ENCODE assay signal across 24 cellular contexts in the genomic region with DNA sequence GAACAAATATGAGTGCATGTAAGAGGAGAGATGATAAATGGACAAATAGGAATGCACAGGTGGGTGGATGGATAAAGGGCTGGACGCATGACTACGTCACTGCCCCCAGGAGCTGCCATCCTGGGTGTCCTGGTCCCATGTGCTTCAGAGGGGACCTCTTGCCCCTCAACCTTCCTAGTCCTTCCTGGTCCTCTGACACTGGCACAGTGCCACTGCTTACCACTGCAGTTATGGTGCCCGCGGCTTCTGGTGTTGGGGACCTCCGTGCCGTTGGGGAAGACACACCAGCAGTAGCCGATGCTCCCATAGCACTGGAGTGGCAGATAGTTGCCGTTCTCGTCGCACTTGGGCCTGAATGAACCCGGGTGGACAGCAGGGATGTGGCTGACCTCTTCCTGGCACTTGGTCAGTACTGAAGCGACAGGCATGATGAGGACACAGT. TPM values are rescaled to one million over a fixed set of nuclear protein-coding genes. Genes with fewer than 3 reads are reported as not detected.
A peak's percentile ranks its signal among the peaks of the same experiment; 100 is the strongest.
DNase-seq lines count a peak whose midpoint lies in the region; ATAC-seq and TF ChIP-seq lines count a peak whose summit lies in the region.
"Had no signal": no experiment of that assay in that cellular context is flagged by ENCODE, and none has a peak within 500 bp of the region (broad histone marks: within the 10 kb centered on the region; RNA-seq: fewer than 3 reads in every experiment).

No MANE protein-coding gene starts in this region.

- POLR2A ChIA-PET in activated CD4-positive, alpha-beta T cell treated with anti-CD3 and anti-CD28 coated beads, Interleukin-2, amount 10 ng/mL, durations not matched to agents 7 days and 5 days (lab: Charles Lee) = no interaction called here

- H3K4me3 Mint-ChIP-seq in CD14-positive monocyte (no peak overlapping the region), T-helper 17 cell (no peak overlapping the region)
- H3K4me3 Mint-ChIP-seq in activated CD4-positive, alpha-beta T cell treated with anti-CD3 and anti-CD28 coated beads, Interleukin-2, amount 10 ng/mL, durations not matched to agents 7 days and 5 days = no peak overlapping the region
- H3K4me3 Mint-ChIP-seq: activated CD8-positive, alpha-beta T cell treated with anti-CD3 and anti-CD28 coated beads for 36 hours; mesothelial cell of epicardium; stimulated activated effector memory CD8-positive, alpha-beta T cell treated with anti-CD3 and anti-CD28 coated beads, Interleukin-12 subunit alpha, Interleukin-12 subunit beta, amount 100 ng/mL, for 72 hours; WTC11 had no signal

- H3K9me3 ChIP-seq in T-helper 17 cell (ENCODE audit: control insufficient read depth, low read length, poor library complexity, severe bottlenecking) (no peaks in the 10 kb centered on the region), lower lobe of right lung (no peaks in the 10 kb centered on the region)
- H3K9me3 ChIP-seq: body of pancreas, sigmoid colon, SK-N-SH, thyroid gland had no signal

- no peak overlapping the region for H3K27ac ChIP-seq in lower lobe of right lung
- H3K27ac ChIP-seq: body of pancreas, KMS-11, sigmoid colon, thyroid gland had no signal

- no peaks in the 10 kb centered on the region for H3K27me3 ChIP-seq in lower lobe of right lung (ENCODE audit: low read depth)
- H3K27me3 ChIP-seq: body of pancreas, sigmoid colon, thyroid gland had no signal

- H3K4me3 ChIP-seq in GM12865 (ENCODE audit: low read depth, low read length) (no peak overlapping the region), lower lobe of right lung (no peak overlapping the region)
- H3K4me3 ChIP-seq: body of pancreas, sigmoid colon, thyroid gland had no signal

- TF ChIP-seq CTCF in CD14-positive monocyte (IDR thresholded peaks at IDR 0.05) (no peak), GM12865 (IDR thresholded peaks at IDR 0.05; ENCODE audit: insufficient read depth, low read depth, low read length, missing control alignments) (no peak), lower lobe of right lung (IDR thresholded peaks at IDR 0.05) (no peak)

- H3K27ac Mint-ChIP-seq in CD14-positive monocyte (peak overlapping the region; percentile 26 to 90 (median 80)), T-helper 17 cell (peak overlapping the region; percentile 90)
- H3K27ac Mint-ChIP-seq in activated CD4-positive, alpha-beta T cell treated with anti-CD3 and anti-CD28 coated beads, Interleukin-2, amount 10 ng/mL, durations not matched to agents 7 days and 5 days = no peak overlapping the region
- H3K27ac Mint-ChIP-seq: mesothelial cell of epicardium; stimulated activated effector memory CD8-positive, alpha-beta T cell treated with anti-CD3 and anti-CD28 coated beads, Interleukin-12 subunit alpha, Interleukin-12 subunit beta, amount 100 ng/mL, for 72 hours; WTC11 had no signal

- DNase-seq in CD14-positive monocyte (ENCODE audit: low spot score) = no peak
- DNase-seq in GM12865 (ENCODE audit: low read depth) = peak; percentile 30
- no peak for DNase-seq in T-helper 17 cell
- DNase-seq in lower lobe of right lung = peak; percentile 44
- DNase-seq in activated CD4-positive, alpha-beta T cell treated with anti-CD3 and anti-CD28 coated beads, Interleukin-2, amount 10 ng/mL, durations not matched to agents 7 days and 5 days = no peak
- no peak for DNase-seq in NAMALWA (ENCODE audit: low spot score)
- DNase-seq in effector CD4-positive, alpha-beta T cell = no peak
- DNase-seq: activated CD8-positive, alpha-beta T cell treated with anti-CD3 and anti-CD28 coated beads for 36 hours; activated naive CD4-positive, alpha-beta T cell treated with anti-CD3 and anti-CD28 coated beads, Interleukin-2, amount 50 U/mL, for 16 hours; activated T-cell treated with anti-CD3 and anti-CD28 coated beads, Interleukin-2, amount 50 U/mL, for 48 hours; body of pancreas; head of caudate nucleus; NCI-H1048; NCI-H2029 treated with DMSO at 0.1 percent for 48 hours; NCI-H345; sigmoid colon; SK-N-SH; T-helper 9 cell; thyroid gland had no signal

- peaks cover 21% of the 10 kb centered on the region for H3K4me1 Mint-ChIP-seq in CD14-positive monocyte
- peaks cover 20% of the 10 kb centered on the region for H3K4me1 Mint-ChIP-seq in T-helper 17 cell
- H3K4me1 Mint-ChIP-seq in activated CD4-positive, alpha-beta T cell treated with anti-CD3 and anti-CD28 coated beads, Interleukin-2, amount 10 ng/mL, durations not matched to agents 7 days and 5 days = peaks cover 2% of the 10 kb centered on the region
- H3K4me1 Mint-ChIP-seq: mesothelial cell of epicardium had no signal

- ATAC-seq in T-helper 17 cell = no peak
- no peak for ATAC-seq in lower lobe of right lung
- ATAC-seq: activated CD8-positive, alpha-beta T cell treated with anti-CD3 and anti-CD28 coated beads for 36 hours; body of pancreas; stimulated activated effector memory CD8-positive, alpha-beta T cell treated with anti-CD3 and anti-CD28 coated beads, Interleukin-12 subunit alpha, Interleukin-12 subunit beta, amount 100 ng/mL, for 72 hours; WTC11 had no signal

- H3K36me3 ChIP-seq in lower lobe of right lung = peaks cover 100% of the 10 kb centered on the region

- H3K9me3 Mint-ChIP-seq in CD14-positive monocyte = no peaks in the 10 kb centered on the region
- H3K9me3 Mint-ChIP-seq in activated CD4-positive, alpha-beta T cell treated with anti-CD3 and anti-CD28 coated beads, Interleukin-2, amount 10 ng/mL, durations not matched to agents 7 days and 5 days = no peaks in the 10 kb centered on the region
- H3K9me3 Mint-ChIP-seq: activated CD8-positive, alpha-beta T cell treated with anti-CD3 and anti-CD28 coated beads for 36 hours; mesothelial cell of epicardium; stimulated activated effector memory CD8-positive, alpha-beta T cell treated with anti-CD3 and anti-CD28 coated beads, Interleukin-12 subunit alpha, Interleukin-12 subunit beta, amount 100 ng/mL, for 72 hours; WTC11 had no signal

- intact Hi-C loops in CD14-positive monocyte (cut with micrococcal nuclease) (loop anchor here in 1 of 2 donors (5.0 kb wide), 1 partner anchor 39 kb away; no protein-coding TSS in a partner anchor), lower lobe of right lung (cut with DNase I) (no loop called here)

- CTCF ChIA-PET in activated CD4-positive, alpha-beta T cell treated with anti-CD3 and anti-CD28 coated beads, Interleukin-2, amount 10 ng/mL, durations not matched to agents 7 days and 5 days (lab: Charles Lee) = interaction anchor here (1.6 to 6.3 kb wide), 2 partner anchors 9 to 19 kb away, joined by 3 to 37 read pairs; a partner anchor contains a TSS

- H3K4me1 ChIP-seq in lower lobe of right lung = peaks cover 3% of the 10 kb centered on the region
- H3K4me1 ChIP-seq: body of pancreas, sigmoid colon had no signal

- H3K36me3 Mint-ChIP-seq in CD14-positive monocyte = peaks cover 82 to 98% of the 10 kb centered on the region in 2 donors
- H3K36me3 Mint-ChIP-seq in T-helper 17 cell (ENCODE audit: low read depth) = peaks cover 19% of the 10 kb centered on the region
- H3K36me3 Mint-ChIP-seq in activated CD4-positive, alpha-beta T cell treated with anti-CD3 and anti-CD28 coated beads, Interleukin-2, amount 10 ng/mL, durations not matched to agents 7 days and 5 days (ENCODE audit: low read depth) = peaks cover 39% of the 10 kb centered on the region

- peaks cover 0 to 2% (median 0%) of the 10 kb centered on the region in 3 donors for H3K27me3 Mint-ChIP-seq in CD14-positive monocyte (ENCODE audit: low read depth in 3 of 3)
- no peaks in the 10 kb centered on the region for H3K27me3 Mint-ChIP-seq in T-helper 17 cell
- no peaks in the 10 kb centered on the region for H3K27me3 Mint-ChIP-seq in activated CD4-positive, alpha-beta T cell treated with anti-CD3 and anti-CD28 coated beads, Interleukin-2, amount 10 ng/mL, durations not matched to agents 7 days and 5 days
- H3K27me3 Mint-ChIP-seq: activated CD8-positive, alpha-beta T cell treated with anti-CD3 and anti-CD28 coated beads for 36 hours had no signal

RNA-seq across cellular contexts. Expression of a gene that starts 9.8 kb away (rescaled TPM):
- polyA plus RNA-seq in CD14-positive monocyte = 1,000 to 10,000 TPM; 3,498 to 4,939 TPM
- total RNA-seq in T-helper 17 cell (100 to 1,000 TPM; 477 to 721 TPM), lower lobe of right lung (4,221 TPM)
- total RNA-seq in activated CD4-positive, alpha-beta T cell treated with anti-CD3 and anti-CD28 coated beads, Interleukin-2, amount 10 ng/mL, durations not matched to agents 7 days and 5 days = 100 to 1,000 TPM; 462 to 507 TPM
- polyA plus RNA-seq: neural cell had no signal

RNA-seq across cellular contexts. Expression of a gene that starts 45.4 kb away (rescaled TPM):
- 1 to 10 TPM; 1.4 to 2.3 TPM for polyA plus RNA-seq in CD14-positive monocyte
- total RNA-seq in T-helper 17 cell (10 to 100 TPM; 49.2 to 57.3 TPM), lower lobe of right lung (27.1 TPM)
- total RNA-seq in activated CD4-positive, alpha-beta T cell treated with anti-CD3 and anti-CD28 coated beads, Interleukin-2, amount 10 ng/mL, durations not matched to agents 7 days and 5 days = 10 to 100 TPM; 69.6 to 72.2 TPM

RNA-seq across cellular contexts. Expression of a gene that starts 46.6 kb away (rescaled TPM):
- 1,000 to 10,000 TPM; 2,768 to 3,499 TPM for polyA plus RNA-seq in CD14-positive monocyte
- total RNA-seq in T-helper 17 cell (1,000 to 10,000 TPM; 3,455 to 4,953 TPM), lower lobe of right lung (1,651 TPM)
- 1,000 to 10,000 TPM; 2,151 to 2,478 TPM for total RNA-seq in activated CD4-positive, alpha-beta T cell treated with anti-CD3 and anti-CD28 coated beads, Interleukin-2, amount 10 ng/mL, durations not matched to agents 7 days and 5 days

Comparison
In these comparisons a context has a peak if more than half of its experiments do, and no peak if none do; other contexts are left out.
1. DNase-seq: peak in GM12865 (single experiment) and lower lobe of right lung (single experiment); none in CD14-positive monocyte (single experiment), T-helper 17 cell (0 of 3), activated CD4-positive, alpha-beta T cell treated with anti-CD3 and anti-CD28 coated beads, Interleukin-2, amount 10 ng/mL, durations not matched to agents 7 days and 5 days (single experiment), NAMALWA (single experiment) and effector CD4-positive, alpha-beta T cell (single experiment).